ENCODE assay signal across 8 cellular contexts in the genomic region with DNA sequence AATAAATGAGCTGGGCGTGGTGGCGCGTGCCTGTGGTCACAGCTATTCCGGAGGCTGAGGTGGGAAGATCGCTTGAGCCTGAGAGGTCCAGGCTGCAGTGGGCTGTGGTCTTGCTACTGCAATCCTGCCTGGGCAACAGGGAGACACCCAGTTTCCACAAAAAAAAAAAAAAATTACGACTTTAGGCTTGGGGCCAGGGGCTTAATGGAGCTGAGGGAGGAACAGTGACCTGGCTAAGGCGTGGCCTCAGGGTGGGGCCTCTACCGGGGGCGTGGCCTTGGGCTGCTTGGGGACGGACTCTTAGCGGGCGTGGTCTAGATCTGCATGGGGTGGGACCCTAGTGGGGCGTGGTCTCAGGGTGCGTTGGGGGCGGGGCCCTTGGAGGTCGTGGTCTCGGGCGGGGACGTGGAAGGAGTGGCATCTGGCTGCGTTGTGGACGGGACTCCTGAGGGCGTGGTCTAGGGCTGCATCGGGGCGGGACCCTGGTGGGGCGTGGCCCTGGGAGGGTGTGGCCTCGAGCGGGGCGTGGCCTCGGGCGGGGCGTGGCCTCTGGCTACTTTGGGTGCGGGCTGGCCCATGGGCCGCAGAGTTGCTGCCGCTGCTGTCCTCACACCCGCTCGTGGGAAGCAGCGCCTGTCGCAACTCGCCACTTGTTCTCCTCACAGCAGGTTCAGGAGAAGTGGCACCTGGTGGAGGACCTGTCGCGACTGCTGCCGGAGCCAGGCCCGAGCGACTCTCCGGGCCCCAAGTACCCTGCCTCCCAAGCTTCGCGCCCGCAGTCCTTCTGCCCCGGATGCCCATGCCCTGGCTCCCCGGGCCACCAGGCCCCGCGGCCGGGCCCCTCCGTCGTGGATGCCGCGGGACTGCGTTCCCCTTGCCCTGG. TPM values are rescaled to one million over a fixed set of nuclear protein-coding genes. Genes with fewer than 3 reads are reported as not detected.
DNase-seq lines count a peak whose midpoint lies in the region; ATAC-seq and TF ChIP-seq lines count a peak whose summit lies in the region.

No MANE protein-coding gene starts in this region.

- H3K9me3 ChIP-seq in lung (ENCODE audit: control insufficient read depth in 2 of 2, insufficient read depth in 1 of 2, low read length in 1 of 2), result no peaks in the 10 kb centered on the region

- H3K4me3 ChIP-seq in lung, result no peak overlapping the region

- H3K27ac ChIP-seq in lung (ENCODE audit: low read depth in 1 of 2, low read length in 1 of 2), result peak overlapping the region in 1 of 2 donors; percentile 71

- TF ChIP-seq CTCF in lung (IDR thresholded peaks at IDR 0.05; ENCODE audit: control extremely low read depth, extremely low read depth), result no peak

- peaks cover 0 to 17% of the 10 kb centered on the region in 2 donors for H3K4me1 ChIP-seq in lung (ENCODE audit: control insufficient read depth in 2 of 2, insufficient read depth in 2 of 2, low read length in 2 of 2)

- peak; percentile 72 for DNase-seq in Ammon's horn (ENCODE audit: low spot score)
- DNase-seq in NCI-H446 treated with DMSO at 0.1 percent for 48 hours (lab: John Stamatoyannopoulos, UW), result peak; percentile 76
- DNase-seq in activated CD4-positive, CD25-positive, alpha-beta regulatory T cell (lab: John Stamatoyannopoulos, UW), result peak; percentile 72 to 86 (median 83)
- peak; percentile 88 for DNase-seq in cerebellar cortex (ENCODE audit: low spot score)
- peak; percentile 98 for DNase-seq in lung (ENCODE audit: low spot score)
- DNase-seq in stimulated activated CD8-positive, alpha-beta memory T cell treated with anti-CD3 and anti-CD28 coated beads, Interleukin-4, amount 100 ng/mL, for 1 hour (ENCODE audit: low read depth in 2 of 2, low spot score in 1 of 2), result peak; percentile 74 to 85

- H3K36me3 ChIP-seq in lung (ENCODE audit: control insufficient read depth in 2 of 2, insufficient read depth in 2 of 2, low read length in 2 of 2), result no peaks in the 10 kb centered on the region

- WGBS in lung, 2 donors, result 23 to 36% methylated on average over 42 to 58 of the region's 58 CpGs

- H3K27me3 ChIP-seq in lung (ENCODE audit: control insufficient read depth, insufficient read depth), result no peaks in the 10 kb centered on the region

- ATAC-seq in GM19043 (IDR thresholded peaks at IDR 0.05; ENCODE audit: low read depth, unreplicated experiment), result peak; percentile 75
- peak; percentile 70 for ATAC-seq in HG03139 (IDR thresholded peaks at IDR 0.05; ENCODE audit: unreplicated experiment)
- ATAC-seq in lung (ENCODE audit: insufficient read depth, low FRiP score), result peak; percentile 90

RNA-seq across cellular contexts. Expression of gene C17orf99, which starts 5.8 kb away (rescaled TPM):
- total RNA-seq in lung, result 1 to 10 TPM in 1 of 2 donors, not detected in 1; 2.8 TPM
- under 1 TPM; 0.05 to 0.20 TPM for polyA plus RNA-seq in lung

RNA-seq across cellular contexts. Expression of gene TMC8, which starts 9.8 kb away (rescaled TPM):
- total RNA-seq in lung, result 10 to 100 TPM; 15.5 to 28.1 TPM
- polyA plus RNA-seq in lung, result 10 to 100 TPM; 15.7 to 21.2 TPM

RNA-seq across cellular contexts. Expression of gene TMC6, which starts 11.9 kb away (rescaled TPM):
- total RNA-seq in lung, result 100 to 1,000 TPM in 1 of 2 donors, 10 to 100 TPM in 1; 75.7 to 166 TPM
- polyA plus RNA-seq in lung, result 100 to 1,000 TPM in 1 of 2 donors, 10 to 100 TPM in 1; 88.4 to 109 TPM

RNA-seq across cellular contexts. Expression of gene SYNGR2, which starts 28.0 kb away (rescaled TPM):
- 100 to 1,000 TPM; 111 to 188 TPM for total RNA-seq in lung
- polyA plus RNA-seq in lung, result 100 to 1,000 TPM; 188 to 212 TPM

RNA-seq across cellular contexts. Expression of gene TK1, which starts 46.4 kb away (rescaled TPM):
- total RNA-seq in lung, result 1 to 10 TPM; 7.9 to 9.2 TPM
- polyA plus RNA-seq in lung, result 10 to 100 TPM; 11.5 to 14.9 TPM
